In the genomic region with DNA sequence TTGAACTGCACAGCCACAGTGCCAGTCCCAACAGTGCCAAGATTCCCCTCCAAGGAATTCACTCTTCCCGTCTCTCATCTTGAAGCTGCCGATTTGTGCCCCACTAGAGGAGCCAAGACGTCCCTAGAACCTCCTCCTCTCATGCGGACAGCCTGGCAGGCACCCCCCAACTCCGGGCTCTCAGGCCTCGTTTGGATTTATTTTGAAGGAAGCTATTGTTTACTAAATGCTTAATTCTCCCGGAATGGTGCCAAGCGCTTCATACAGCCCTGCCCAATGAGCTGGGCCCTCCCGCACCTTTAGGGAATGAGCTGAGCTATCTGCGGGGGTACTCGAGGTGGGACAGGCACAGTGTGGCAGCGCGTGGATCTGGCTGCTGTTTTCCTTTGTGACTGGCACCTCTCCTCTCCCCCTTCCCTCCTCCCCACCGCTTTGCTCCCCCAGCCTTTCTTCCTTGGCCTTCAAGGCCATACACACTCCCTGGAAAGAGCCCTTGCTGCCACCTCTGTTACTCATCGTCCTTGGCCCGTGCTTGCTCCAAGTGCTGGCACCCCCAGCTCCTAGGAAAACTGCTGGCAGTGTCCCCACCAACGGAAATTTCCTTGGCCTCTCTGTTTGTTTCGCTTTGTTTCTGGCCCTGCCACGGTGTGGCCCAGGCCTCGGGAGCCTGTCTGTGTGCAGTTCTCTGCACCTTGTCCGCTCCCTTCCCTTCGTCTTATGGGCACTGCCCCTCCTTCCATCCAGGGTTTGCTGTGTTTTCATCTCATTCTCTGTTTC, we compare ENCODE assay signal across 8 cellular contexts. TPM values are rescaled to one million over a fixed set of nuclear protein-coding genes. Genes with fewer than 3 reads are reported as not detected.
A peak's percentile ranks its signal among the peaks of the same experiment; 100 is the strongest.
DNase-seq lines count a peak whose midpoint lies in the region; FAIRE-seq and TF ChIP-seq lines count a peak whose summit lies in the region.

No MANE protein-coding gene starts in this region.

- peak overlapping the region; percentile 30 for H3K4me3 ChIP-seq in AG04449 (ENCODE audit: low read depth, low read length)
- no peak overlapping the region for H3K4me3 ChIP-seq in fibroblast of villous mesenchyme (ENCODE audit: low read depth, low read length)
- H3K4me3 ChIP-seq in SJCRH30: no peak overlapping the region

- H3K27ac ChIP-seq in SJCRH30: no peak overlapping the region

- no peaks in the 10 kb centered on the region for H3K4me1 ChIP-seq in SJCRH30

- no peaks in the 10 kb centered on the region for H3K9me3 Mint-ChIP-seq in osteocyte (ENCODE audit: unreplicated experiment)

- H3K36me3 ChIP-seq in SJCRH30: no peaks in the 10 kb centered on the region

- CTCF ChIA-PET in AG04449 (lab: Yijun Ruan, JAX): interaction anchor here (0.9 kb wide), 1 partner anchor 9 kb away, joined by 3 read pairs; no protein-coding TSS in a partner anchor

- H3K36me3 Mint-ChIP-seq in osteocyte (ENCODE audit: unreplicated experiment): peaks cover 16% of the 10 kb centered on the region

- POLR2A ChIA-PET in AG04449 (lab: Yijun Ruan, JAX): no interaction called here

- H3K4me3 Mint-ChIP-seq in osteocyte (ENCODE audit: unreplicated experiment): peak overlapping the region; percentile 22

- H3K9me3 ChIP-seq in SJCRH30 (replicated peaks): no peaks in the 10 kb centered on the region

- TF ChIP-seq CTCF in AG04449 (IDR thresholded peaks at IDR 0.05; ENCODE audit: insufficient read depth, low read length, missing control alignments) (no peak), fibroblast of villous mesenchyme (IDR thresholded peaks at IDR 0.05; ENCODE audit: insufficient read depth, low read depth, low read length) (no peak), osteocyte (IDR thresholded peaks at IDR 0.05) (no peak)

- peak overlapping the region; percentile 77 for H3K27ac Mint-ChIP-seq in osteocyte (ENCODE audit: unreplicated experiment)

- no peaks in the 10 kb centered on the region for H3K27me3 Mint-ChIP-seq in osteocyte (ENCODE audit: unreplicated experiment)

- H3K4me1 Mint-ChIP-seq in osteocyte (ENCODE audit: unreplicated experiment): peaks cover 11% of the 10 kb centered on the region

- no peak for FAIRE-seq in urothelium cell line (lab: Jason Lieb, UNC)

- no peak for DNase-seq in AG04449 (ENCODE audit: low read depth, low spot score)
- DNase-seq in RPMI7951 (ENCODE audit: low read depth): peak; percentile 51
- DNase-seq in fibroblast of villous mesenchyme (ENCODE audit: low read depth): peak; percentile 17
- DNase-seq in osteocyte (ENCODE audit: extremely low spot score, unreplicated experiment): peak; percentile 74
- no peak for DNase-seq in SJCRH30
- no peak for DNase-seq in mucosa of gallbladder (ENCODE audit: low spot score)
- no peak for DNase-seq in NCI-H1417 (lab: John Stamatoyannopoulos, UW)
- DNase-seq in urothelium cell line (ENCODE audit: low spot score): no peak

- H3K27me3 ChIP-seq in SJCRH30: no peaks in the 10 kb centered on the region

RNA-seq across cellular contexts. Expression of gene CDR2, which starts 49.9 kb away (rescaled TPM):
- total RNA-seq in RPMI7951 (2014; rRNA removed; shearing (Covaris generic)): 23.5 and 25.8 TPM in 2 replicates
- total RNA-seq in fibroblast of villous mesenchyme: 37.4 and 40.2 TPM in 2 replicates
- 22.8 and 23.7 TPM in 2 replicates for total RNA-seq in osteocyte
- total RNA-seq in SJCRH30 (2014; rRNA removed; shearing (Covaris generic)): 20.1 and 21.6 TPM in 2 replicates
- total RNA-seq in mucosa of gallbladder: 20.9 TPM

Comparison
In these comparisons a context has a peak if more than half of its experiments do, and no peak if none do; other contexts are left out.
1. DNase-seq: peak in RPMI7951 (single experiment), fibroblast of villous mesenchyme (single experiment) and osteocyte (single experiment); none in AG04449 (single experiment), SJCRH30 (0 of 2), mucosa of gallbladder (single experiment), NCI-H1417 (0 of 3) and urothelium cell line (single experiment).